13 cellular contexts compared by ENCODE assay signal in the genomic region with DNA sequence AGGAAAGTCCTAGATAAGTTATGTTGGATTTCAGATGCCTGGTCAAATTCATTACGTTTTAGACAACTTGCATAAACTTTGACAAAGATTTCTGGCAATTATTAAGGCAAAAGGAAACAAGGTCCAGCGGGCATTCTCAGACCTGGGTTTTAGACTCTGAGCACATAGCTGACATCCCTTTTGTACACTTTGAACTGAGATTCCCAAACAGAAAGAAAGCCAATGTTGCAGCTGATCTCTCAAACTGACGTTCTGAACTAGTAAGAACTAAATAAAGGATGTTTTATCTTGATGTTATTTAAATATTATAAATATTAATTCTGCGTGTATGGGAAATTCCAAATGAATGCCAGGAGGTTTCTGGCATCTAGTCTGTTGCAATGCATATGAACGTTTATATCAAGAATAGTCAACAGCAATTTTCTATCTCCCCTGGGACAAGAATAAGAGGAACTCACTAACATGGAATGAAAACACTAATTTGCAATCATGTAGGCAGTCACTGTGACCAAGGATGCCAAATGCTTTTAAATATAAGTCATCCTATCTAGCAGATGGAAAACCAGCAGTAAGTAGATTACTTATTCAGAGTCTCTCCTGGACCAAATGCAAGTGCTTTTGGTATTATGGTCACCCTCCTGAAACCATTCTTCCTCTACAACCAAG.
DNase-seq lines count a peak whose midpoint lies in the region; ATAC-seq and TF ChIP-seq lines count a peak whose summit lies in the region.
"Had no signal": no experiment of that assay in that cellular context is flagged by ENCODE, and none has a peak within 500 bp of the region (broad histone marks: within the 10 kb centered on the region; RNA-seq: fewer than 3 reads in every experiment).

No MANE protein-coding gene starts in this region.

- no peak overlapping the region for H2AFZ ChIP-seq in GM23248

- peak; percentile 96 for DNase-seq in AG09309 (ENCODE audit: low read depth)
- DNase-seq in GM23248: peak; percentile 98
- peak; percentile 97 for DNase-seq in adipocyte (ENCODE audit: low read depth)
- DNase-seq in kidney glomerular epithelial cell (lab: John Stamatoyannopoulos, UW): peak; percentile 69
- no peak for DNase-seq in heart right ventricle
- DNase-seq in G401 (ENCODE audit: low spot score): no peak
- no peak for DNase-seq in activated CD4-positive, alpha-beta T cell treated with anti-CD3 and anti-CD28 coated beads, Interleukin-2, amount 50 U/mL, for 4 hours
- no peak for DNase-seq in Right ventricle myocardium superior
- DNase-seq: activated CD4-positive, alpha-beta T cell treated with anti-CD3 and anti-CD28 coated beads for 36 hours; mucosa of descending colon; stimulated activated CD4-positive, alpha-beta T cell treated with anti-CD3 and anti-CD28 coated beads, Interleukin-4, amount 100 ng/mL, for 4 hours; stimulated activated naive CD8-positive, alpha-beta T cell treated with anti-CD3 and anti-CD28 coated beads, Interleukin-15, Interleukin-2, amounts not matched to agents 100 U/mL and 50 U/mL, for 24 hours had no signal

- H3K4me1 ChIP-seq in GM23248 (ENCODE audit: insufficient read depth) (peaks cover 41% of the 10 kb centered on the region), adipocyte (ENCODE audit: control insufficient read depth, insufficient read depth, low read length) (peaks cover 23% of the 10 kb centered on the region), heart right ventricle (no peaks in the 10 kb centered on the region)

- ATAC-seq in heart right ventricle (no peak), Right ventricle myocardium superior (ENCODE audit: poor library complexity) (no peak)
- ATAC-seq: activated CD4-positive, alpha-beta T cell treated with anti-CD3 and anti-CD28 coated beads for 36 hours; HCT116; mucosa of descending colon; stimulated activated naive CD8-positive, alpha-beta T cell treated with anti-CD3 and anti-CD28 coated beads, Interleukin-15, Interleukin-2, amounts not matched to agents 100 U/mL and 50 U/mL, for 24 hours had no signal

- H3K36me3 ChIP-seq in GM23248 (ENCODE audit: low read depth) (no peaks in the 10 kb centered on the region), adipocyte (ENCODE audit: control insufficient read depth, insufficient read depth, low read length, severe bottlenecking) (no peaks in the 10 kb centered on the region), heart right ventricle (no peaks in the 10 kb centered on the region)

- no peaks in the 10 kb centered on the region for H3K27me3 ChIP-seq in GM23248 (replicated peaks; ENCODE audit: insufficient read depth)
- H3K27me3 ChIP-seq in adipocyte (replicated peaks; ENCODE audit: control insufficient read depth, insufficient read depth, low read length): no peaks in the 10 kb centered on the region
- H3K27me3 ChIP-seq in heart right ventricle: no peaks in the 10 kb centered on the region

- H3K4me3 ChIP-seq in AG09309 (ENCODE audit: control insufficient read depth, low read depth, low read length) (no peak overlapping the region), GM23248 (peak overlapping the region; percentile 26; the same call in 1 of the 2 replicates), adipocyte (ENCODE audit: low read length) (peak overlapping the region; percentile 63), heart right ventricle (no peak overlapping the region)
- H3K4me3 ChIP-seq: mucosa of descending colon had no signal

- 9 to 14% methylated on average over 5 of the region's 5 CpGs for WGBS in GM23248 (ENCODE audit: low coverage in 1 of 2, low lambda C conversion rate in 2 of 2, missing lambda C conversion rate in 2 of 2), 2 experiments
- WGBS in heart right ventricle, 2 donors: 54% methylated on average over 5 of the region's 5 CpGs

- peak overlapping the region; percentile 57 for H3K4me2 ChIP-seq in GM23248 (ENCODE audit: unreplicated experiment)

- H3K9ac ChIP-seq in GM23248 (peak overlapping the region; percentile 39), adipocyte (ENCODE audit: low read length) (peak overlapping the region; percentile 46)

- H3K27ac ChIP-seq in GM23248: peak overlapping the region; percentile 83
- no peak overlapping the region for H3K27ac ChIP-seq in heart right ventricle

- H3K79me2 ChIP-seq in GM23248 (ENCODE audit: insufficient read depth): no peaks in the 10 kb centered on the region

- in situ Hi-C loops in GM23248 (cut with MboI): no loop called here
- in situ Hi-C loops in G401 (cut with HindIII; ENCODE audit: low sequenced_read_pairs): no loop called here

- H3K9me3 ChIP-seq in GM23248 (ENCODE audit: low read depth) (no peaks in the 10 kb centered on the region), adipocyte (ENCODE audit: control insufficient read depth, low read length) (no peaks in the 10 kb centered on the region), heart right ventricle (no peaks in the 10 kb centered on the region)
- H3K9me3 ChIP-seq: mucosa of descending colon had no signal

- peaks cover 32% of the 10 kb centered on the region for H3F3A ChIP-seq in GM23248 (ENCODE audit: insufficient read depth)

- no peak for TF ChIP-seq CTCF in AG09309 (IDR thresholded peaks at IDR 0.05; ENCODE audit: control insufficient read depth, insufficient read depth, low read depth, low read length, missing control alignments)
- TF ChIP-seq CTCF in heart right ventricle (IDR thresholded peaks at IDR 0.05): no peak

- no peaks in the 10 kb centered on the region for H3K9me2 ChIP-seq in GM23248 (ENCODE audit: insufficient read depth)

- intact Hi-C loops in heart right ventricle (cut with DNase I): no loop called here
- intact Hi-C loops in Right ventricle myocardium superior (cut with DNase I): no loop called here

- no peaks in the 10 kb centered on the region for H4K20me1 ChIP-seq in GM23248 (ENCODE audit: insufficient read depth)

Comparison
In these comparisons a context has a peak if more than half of its experiments do, and no peak if none do; other contexts are left out.
1. DNase-seq: peak in AG09309 (single experiment), GM23248 (single experiment), adipocyte (single experiment) and kidney glomerular epithelial cell (single experiment); none in heart right ventricle (0 of 2), G401 (single experiment), activated CD4-positive, alpha-beta T cell treated with anti-CD3 and anti-CD28 coated beads, Interleukin-2, amount 50 U/mL, for 4 hours (0 of 2) and Right ventricle myocardium superior (single experiment).
2. H3K4me3 ChIP-seq: peak in GM23248 (single experiment) and adipocyte (single experiment); none in AG09309 (single experiment) and heart right ventricle (0 of 10).